ENCODE assay signal across 7 cellular contexts in the genomic region with DNA sequence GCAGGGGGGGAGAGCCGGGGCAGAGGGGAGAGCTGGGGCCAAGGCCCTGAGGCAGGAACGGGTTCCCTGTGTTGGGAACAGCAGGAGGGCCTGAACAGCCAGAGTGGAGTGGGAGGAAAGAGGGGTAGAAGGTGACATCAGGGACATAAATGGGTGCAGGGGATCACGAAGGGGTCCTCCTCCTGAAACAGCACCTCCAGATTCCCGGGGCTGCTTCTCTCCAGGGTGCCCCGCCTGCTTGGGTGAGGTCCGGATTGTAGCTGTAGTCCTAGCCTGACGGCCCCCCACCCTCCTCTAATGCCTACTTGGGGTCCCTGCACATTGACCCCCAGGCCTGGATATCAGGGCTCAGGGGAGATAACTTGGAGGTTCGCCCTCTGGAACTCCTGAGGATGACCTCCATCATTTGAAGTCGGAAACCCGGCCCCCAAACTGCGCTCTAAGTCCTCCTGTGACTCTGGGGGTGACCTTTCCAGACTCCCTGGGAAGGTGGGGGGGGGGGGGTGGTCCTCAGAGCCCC. TPM values are rescaled to one million over a fixed set of nuclear protein-coding genes. Genes with fewer than 3 reads are reported as not detected.
DNase-seq lines count a peak whose midpoint lies in the region; ATAC-seq and TF ChIP-seq lines count a peak whose summit lies in the region.

No MANE protein-coding gene starts in this region.

- POLR2A ChIA-PET in HCT116 (lab: Charles Lee), result no interaction called here

- peak overlapping the region; percentile 83 for H3K4me3 Mint-ChIP-seq in T-helper 17 cell

- RAD21 ChIA-PET in HCT116 (lab: Charles Lee; ENCODE audit: low non-redundant PET in 1 of 2, low total read pairs in 2 of 2, uncharacterized antibody in 2 of 2, unreplicated experiment in 2 of 2), result no interaction called here

- H3K27ac ChIP-seq in HCT116 (ENCODE audit: low read depth, low read length) (no peak overlapping the region), left ventricle myocardium inferior (replicated peaks) (peak overlapping the region; percentile 65), spleen (peak overlapping the region in 2 of 8 donors; percentile 14 to 26)

- no peak overlapping the region for H3K27ac Mint-ChIP-seq in T-helper 17 cell

- H2AFZ ChIP-seq in HCT116 (ENCODE audit: low read depth, low read length, poor library complexity, severe bottlenecking), result no peak overlapping the region

- H3K4me1 Mint-ChIP-seq in T-helper 17 cell, result peaks cover 13% of the 10 kb centered on the region

- peak overlapping the region; percentile 45 for H3K9ac ChIP-seq in HCT116 (ENCODE audit: low read length)

- H3K27me3 Mint-ChIP-seq in T-helper 17 cell, result peaks cover 8% of the 10 kb centered on the region

- no peak for TF ChIP-seq RAD21 in HCT116 (IDR thresholded peaks at IDR 0.05; ENCODE audit: low read depth)

- H3K27me3 ChIP-seq in HCT116 (ENCODE audit: insufficient read depth, low read length), result no peaks in the 10 kb centered on the region
- no peaks in the 10 kb centered on the region for H3K27me3 ChIP-seq in left ventricle myocardium inferior (ENCODE audit: low read depth)
- H3K27me3 ChIP-seq in spleen (replicated peaks in 1 of 7), result peaks cover 0 to 38% (median 7%) of the 10 kb centered on the region in 7 donors

- H3K36me3 Mint-ChIP-seq in T-helper 17 cell (ENCODE audit: low read depth), result peaks cover 4% of the 10 kb centered on the region

- WGBS in spleen, 5 donors, result 16 to 41% (median 20%) methylated on average over 6 to 11 of the region's 11 CpGs

- TF ChIP-seq CTCF in HCT116 (IDR thresholded peaks at IDR 0.05 in 2 of 3, conservative IDR thresholded peaks at IDR 0.05 in 1 of 3; ENCODE audit: borderline replicate concordance in 1 of 3, insufficient read depth in 1 of 3, low read depth in 2 of 3, low read length in 2 of 3) (no peak), left ventricle myocardium inferior (IDR thresholded peaks at IDR 0.05; ENCODE audit: borderline replicate concordance) (no peak), spleen (IDR thresholded peaks at IDR 0.05 in 8 of 11, conservative IDR thresholded peaks at IDR 0.05 in 3 of 11) (no peak)

- H3K9me2 ChIP-seq in HCT116 (ENCODE audit: insufficient read depth), result no peaks in the 10 kb centered on the region

- DNase-seq in HCT116 (ENCODE audit: low read depth, low spot score), result no peak
- no peak for DNase-seq in T-helper 17 cell
- DNase-seq in left ventricle myocardium inferior, result no peak
- no peak for DNase-seq in spleen
- no peak for DNase-seq in kidney tubule cell (ENCODE audit: low spot score)
- DNase-seq in NCI-H446 (lab: John Stamatoyannopoulos, UW), result no peak

- peak overlapping the region; percentile 87 for H3K4me2 ChIP-seq in HCT116 (ENCODE audit: low read length)

- H3K4me1 ChIP-seq in HCT116 (ENCODE audit: control insufficient read depth in 1 of 2, insufficient read depth in 2 of 2, low read length in 2 of 2) (peaks cover 9 to 27% of the 10 kb centered on the region in 2 experiments; a peak in 3 of 4 replicates), left ventricle myocardium inferior (peaks cover 18% of the 10 kb centered on the region), spleen (peaks cover 0 to 39% (median 17%) of the 10 kb centered on the region in 6 donors)

- H3K36me3 ChIP-seq in HCT116 (ENCODE audit: control insufficient read depth in 1 of 2, insufficient read depth in 2 of 2, low read length in 2 of 2) (peaks cover 0 to 6% of the 10 kb centered on the region in 2 experiments; a peak in 2 of 4 replicates), left ventricle myocardium inferior (peaks cover 41% of the 10 kb centered on the region), spleen (peaks cover 0 to 53% (median 33%) of the 10 kb centered on the region in 6 donors)

- BruUV-seq in HCT116 (replicated peaks; lab: Mats Ljungman, UMichigan), result no TSS peak

- H3K79me2 ChIP-seq in HCT116 (ENCODE audit: insufficient read depth, low read length), result no peaks in the 10 kb centered on the region

- H3K9me3 ChIP-seq in HCT116 (ENCODE audit: control insufficient read depth in 1 of 2, insufficient read depth in 1 of 2, low read depth in 1 of 2, low read length in 2 of 2), result no peaks in the 10 kb centered on the region
- no peaks in the 10 kb centered on the region for H3K9me3 ChIP-seq in T-helper 17 cell (ENCODE audit: control insufficient read depth, low read length, poor library complexity, severe bottlenecking)
- no peaks in the 10 kb centered on the region for H3K9me3 ChIP-seq in left ventricle myocardium inferior (replicated peaks)
- H3K9me3 ChIP-seq in spleen, result no peaks in the 10 kb centered on the region

- intact Hi-C loops in HCT116 (cut with micrococcal nuclease) (no loop called here), left ventricle myocardium inferior (cut with micrococcal nuclease) (no loop called here), spleen (cut with DNase I; ENCODE audit: low total_unique reads) (no loop called here)

- H3K4me3 ChIP-seq in HCT116 (replicated peaks in 1 of 2; ENCODE audit: low read depth in 1 of 2, low read length in 2 of 2), result peak overlapping the region; percentile 34 to 56
- H3K4me3 ChIP-seq in left ventricle myocardium inferior, result peak overlapping the region; percentile 69
- peak overlapping the region in 7 of 8 donors; percentile 8 to 76 (median 40) for H3K4me3 ChIP-seq in spleen

- no peaks in the 10 kb centered on the region for H4K20me1 ChIP-seq in HCT116 (ENCODE audit: insufficient read depth)

- ATAC-seq in HCT116, result peak; percentile 9
- no peak for ATAC-seq in T-helper 17 cell
- no peak for ATAC-seq in HG03342 (IDR thresholded peaks at IDR 0.05; ENCODE audit: unreplicated experiment)

- CTCF ChIA-PET in HCT116 (lab: Charles Lee), result no interaction called here

- TF ChIP-seq POLR2A in HCT116 (IDR thresholded peaks at IDR 0.05; ENCODE audit: borderline replicate concordance, extremely low read depth, insufficient read depth, insufficient read length) (no peak), spleen (IDR thresholded peaks at IDR 0.05) (no peak)

TF ChIP-seq in HCT116, 20 proteins besides CTCF, POLR2A, EP300 and RAD21 (continues in another document):
- TF ChIP-seq CBX3 (IDR thresholded peaks at IDR 0.05; ENCODE audit: low read depth), result no peak
- TF ChIP-seq SIN3A (IDR thresholded peaks at IDR 0.05; ENCODE audit: low read depth), result no peak
- TF ChIP-seq FOSL1 (IDR thresholded peaks at IDR 0.05; ENCODE audit: low read depth), result no peak
- no peak for TF ChIP-seq ZFX (IDR thresholded peaks at IDR 0.05)
- TF ChIP-seq SP1 (IDR thresholded peaks at IDR 0.05; ENCODE audit: low read depth), result no peak
- no peak for TF ChIP-seq ELF1 (IDR thresholded peaks at IDR 0.05; ENCODE audit: borderline replicate concordance, low read depth)
- no peak for TF ChIP-seq ATF3 (IDR thresholded peaks at IDR 0.05)
- no peak for TF ChIP-seq SRF (IDR thresholded peaks at IDR 0.05; ENCODE audit: low read depth)
- TF ChIP-seq, protein P1, sequence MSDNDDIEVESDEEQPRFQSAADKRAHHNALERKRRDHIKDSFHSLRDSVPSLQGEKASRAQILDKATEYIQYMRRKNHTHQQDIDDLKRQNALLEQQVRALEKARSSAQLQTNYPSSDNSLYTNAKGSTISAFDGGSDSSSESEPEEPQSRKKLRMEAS (IDR thresholded peaks at IDR 0.05), result no peak
- TF ChIP-seq REST (IDR thresholded peaks at IDR 0.05; ENCODE audit: low read depth), result no peak
- no peak for TF ChIP-seq EZH2phosphoT487 (IDR thresholded peaks at IDR 0.05; ENCODE audit: borderline replicate concordance)
- TF ChIP-seq YY1 (IDR thresholded peaks at IDR 0.05; ENCODE audit: extremely low read depth, insufficient replicate concordance, low read depth, low read length), result no peak
- no peak for TF ChIP-seq POLR2AphosphoS5 (IDR thresholded peaks at IDR 0.05; ENCODE audit: low read depth, low read length)

RNA-seq across cellular contexts. Expression of gene SCN1B, which starts 0.5 kb away (rescaled TPM):
- total RNA-seq in HCT116 (2021; ENCODE audit: unreplicated experiment), result 6.6 TPM
- 4.2 and 4.6 TPM in 2 replicates for polyA plus RNA-seq in HCT116 (2012)
- total RNA-seq in T-helper 17 cell, result 1 to 10 TPM; 1.9 to 6.2 TPM
- total RNA-seq in left ventricle myocardium inferior, result 52.8 TPM
- 10 to 100 TPM; 11.3 to 28.1 (median 16.7) TPM for total RNA-seq in spleen
- polyA plus RNA-seq in spleen, result 1 to 10 TPM; 3.7 to 7.4 (median 5.9) TPM

RNA-seq across cellular contexts. Expression of gene HPN, which starts 11.7 kb away (rescaled TPM):
- total RNA-seq in HCT116 (2021; ENCODE audit: unreplicated experiment) (0.32 TPM), T-helper 17 cell (under 1 TPM in 1 of 2 donors, not detected in 1; 0.89 TPM), left ventricle myocardium inferior (3.4 TPM), spleen (1 to 10 TPM; 1.0 to 4.3 (median 2.4) TPM)
- polyA plus RNA-seq in HCT116 (2012), result 0.10 TPM in 1 of 2 replicates, not detected in the other
- polyA plus RNA-seq in spleen, result 1 to 10 TPM in 2 of 3 donors, under 1 TPM in 1; 0.86 to 2.4 (median 1.1) TPM

RNA-seq across cellular contexts. Expression of gene GRAMD1A, which starts 29.7 kb away (rescaled TPM):
- total RNA-seq in HCT116 (2021; ENCODE audit: unreplicated experiment) (75.4 TPM), T-helper 17 cell (100 to 1,000 TPM; 153 to 162 TPM), left ventricle myocardium inferior (26.2 TPM), spleen (100 to 1,000 TPM in 5 of 7 donors, 10 to 100 TPM in 2; 80.3 to 177 (median 118) TPM)
- polyA plus RNA-seq in HCT116 (2012), result 71.4 and 76.4 TPM in 2 replicates
- polyA plus RNA-seq in spleen, result 10 to 100 TPM; 30.0 to 63.2 (median 30.4) TPM
